Comparison of ENCODE assay signal across 9 cellular contexts in genomic region chr19:49809155-49809986, GRCh38. TPM values are rescaled to one million over a fixed set of nuclear protein-coding genes. Genes with fewer than 3 reads are reported as not detected.
DNase-seq lines count a peak whose midpoint lies in the region; ATAC-seq and TF ChIP-seq lines count a peak whose summit lies in the region.
"Had no signal": no experiment of that assay in that cellular context is flagged by ENCODE, and none has a peak within 500 bp of the region (broad histone marks: within the 10 kb centered on the region; RNA-seq: fewer than 3 reads in every experiment).

No MANE protein-coding gene starts in this region.

- H3K27me3 ChIP-seq in mammary epithelial cell (ENCODE audit: insufficient read depth, low read length) = no peaks in the 10 kb centered on the region

- H3K4me1 ChIP-seq in mammary epithelial cell (ENCODE audit: insufficient read depth, low read length) = peaks cover 10% of the 10 kb centered on the region

- BruUV-seq in mammary epithelial cell (replicated peaks; lab: Mats Ljungman, UMichigan) = no TSS peak

- peak overlapping the region; percentile 67 for H2AFZ ChIP-seq in mammary epithelial cell (ENCODE audit: low read depth, low read length)

- no peaks in the 10 kb centered on the region for H3K79me2 ChIP-seq in mammary epithelial cell (ENCODE audit: insufficient read depth, low read length)

- DNase-seq in NCI-H1092 treated with DMSO at 0.1 percent for 48 hours (lab: John Stamatoyannopoulos, UW) = peak; percentile 36
- no peak for DNase-seq in NCI-H1092 (lab: John Stamatoyannopoulos, UW)
- DNase-seq in T-helper 22 cell (ENCODE audit: low read depth) = peak; percentile 40
- no peak for DNase-seq in mammary epithelial cell
- peak; percentile 58 to 63 (median 60) for DNase-seq in immature natural killer cell

- peaks cover 6 to 9% (median 9%) of the 10 kb centered on the region in 3 donors for H3K27me3 Mint-ChIP-seq in immature natural killer cell (ENCODE audit: low read depth in 3 of 3)

- peaks cover 23 to 44% of the 10 kb centered on the region in 2 donors for H3K4me1 Mint-ChIP-seq in immature natural killer cell

- H3K27ac Mint-ChIP-seq in immature natural killer cell = peak overlapping the region; percentile 77 to 95 (median 89)

- H3K4me3 ChIP-seq in mammary epithelial cell (replicated peaks in 1 of 3; ENCODE audit: insufficient read depth in 1 of 3, low read depth in 2 of 3, low read length in 3 of 3) = peak overlapping the region; percentile 22 to 55 (median 52)
- peak overlapping the region; percentile 53 to 70 (median 58) for H3K4me3 ChIP-seq in skin epidermis

- no peak overlapping the region for H3K9ac ChIP-seq in mammary epithelial cell (ENCODE audit: insufficient read depth, low read length)

- intact Hi-C loops in mammary epithelial cell (cut with micrococcal nuclease) = loop anchor here (2.0 kb wide), 1 partner anchor 59 kb away; no protein-coding TSS in a partner anchor

- no peaks in the 10 kb centered on the region for H3K9me3 ChIP-seq in mammary epithelial cell (replicated peaks; ENCODE audit: insufficient read depth, low read length)

- in situ Hi-C loops in mammary epithelial cell (cut with MboI; ENCODE audit: low sequenced_read_pairs in 2 of 2) = no loop called here

- peaks cover 5 to 6% (median 5%) of the 10 kb centered on the region in 3 donors for H3K36me3 Mint-ChIP-seq in immature natural killer cell

- H3K27ac ChIP-seq in mammary epithelial cell (ENCODE audit: insufficient read depth, low read depth, low read length) = no peak overlapping the region
- peak overlapping the region in 20 of 21 experiments; percentile 10 to 85 (median 72) for H3K27ac ChIP-seq in skin epidermis
- H3K27ac ChIP-seq: C4-2B had no signal

- CTCF ChIA-PET in mammary epithelial cell (lab: Charles Lee; ENCODE audit: low non-redundant PET) = no interaction called here

- H3K36me3 ChIP-seq in mammary epithelial cell (ENCODE audit: insufficient read depth, low read length) = peaks cover 2% of the 10 kb centered on the region

- TF ChIP-seq CTCF in mammary epithelial cell (conservative IDR thresholded peaks at IDR 0.05 in 1 of 2, IDR thresholded peaks at IDR 0.05 in 1 of 2; ENCODE audit: extremely low read depth in 1 of 2, insufficient read depth in 1 of 2, low read depth in 1 of 2, low read length in 2 of 2) = peak in 1 of 2 donors; percentile 18

- no peaks in the 10 kb centered on the region for H3K9me3 Mint-ChIP-seq in immature natural killer cell

- H3K4me2 ChIP-seq in mammary epithelial cell (ENCODE audit: insufficient read depth, low read depth, low read length) = peak overlapping the region; percentile 93

- peak overlapping the region; percentile 87 to 93 (median 90) for H3K4me3 Mint-ChIP-seq in immature natural killer cell

- dilution Hi-C loops in mammary epithelial cell (cut with HindIII; ENCODE audit: low sequenced_read_pairs) = no loop called here

- ATAC-seq in HG02852 (IDR thresholded peaks at IDR 0.05; ENCODE audit: unreplicated experiment) (no peak), HG02973 (IDR thresholded peaks at IDR 0.05; ENCODE audit: unreplicated experiment) (no peak)

- WGBS in mammary epithelial cell (ENCODE audit: low coverage, missing lambda C conversion rate) = 16% methylated on average over 35 of the region's 50 CpGs

- H4K20me1 ChIP-seq in mammary epithelial cell (ENCODE audit: insufficient read depth, low read length) = no peaks in the 10 kb centered on the region

RNA-seq across cellular contexts. Expression of gene FUZ, which starts 3.7 kb away (rescaled TPM):
- 10 to 100 TPM in 1 of 2 donors, 1 to 10 TPM in 1; 9.2 to 10.8 TPM for total RNA-seq in mammary epithelial cell
- polyA plus RNA-seq in mammary epithelial cell (9.0 TPM), immature natural killer cell (10 to 100 TPM in 1 of 3 donors, 1 to 10 TPM in 2; 7.3 to 12.0 (median 8.2) TPM)
- polyA minus RNA-seq in mammary epithelial cell = 34.3 TPM

RNA-seq across cellular contexts. Expression of gene MED25, which starts 8.7 kb away (rescaled TPM):
- 10 to 100 TPM; 18.3 to 51.8 TPM for total RNA-seq in mammary epithelial cell
- polyA plus RNA-seq in mammary epithelial cell (29.7 TPM), immature natural killer cell (10 to 100 TPM in 2 of 3 donors, 1 to 10 TPM in 1; 5.0 to 30.4 (median 13.9) TPM)
- 45.4 TPM for polyA minus RNA-seq in mammary epithelial cell

RNA-seq across cellular contexts. Expression of gene PTOV1, which starts 41.6 kb away (rescaled TPM):
- 10 to 100 TPM; 28.8 to 85.6 TPM for total RNA-seq in mammary epithelial cell
- 57.1 TPM for polyA plus RNA-seq in mammary epithelial cell
- polyA minus RNA-seq in mammary epithelial cell = 50.3 TPM
- 10 to 100 TPM; 32.0 to 59.7 (median 41.4) TPM for polyA plus RNA-seq in immature natural killer cell

RNA-seq across cellular contexts. Expression of gene AP2A1, which starts 42.6 kb away (rescaled TPM):
- total RNA-seq in mammary epithelial cell = 10 to 100 TPM; 70.3 to 98.8 TPM
- polyA plus RNA-seq in mammary epithelial cell (78.2 TPM), immature natural killer cell (10 to 100 TPM in 2 of 3 donors, 1 to 10 TPM in 1; 6.4 to 27.7 (median 11.6) TPM)
- polyA minus RNA-seq in mammary epithelial cell = 70.8 TPM

RNA-seq across cellular contexts. Expression of gene TSKS, which starts 46.3 kb away (rescaled TPM):
- not detected for total RNA-seq in mammary epithelial cell
- not detected for polyA plus RNA-seq in mammary epithelial cell
- polyA minus RNA-seq in mammary epithelial cell = not detected
- polyA plus RNA-seq in immature natural killer cell = under 1 TPM in 1 of 3 donors, not detected in 2; 0.19 TPM

Comparison
In these comparisons a context has a peak if more than half of its experiments do, and no peak if none do; other contexts are left out.
1. DNase-seq: peak in NCI-H1092 treated with DMSO at 0.1 percent for 48 hours (single experiment), T-helper 22 cell (single experiment) and immature natural killer cell (3 of 3); none in NCI-H1092 (single experiment) and mammary epithelial cell (single experiment).